In the genomic region with DNA sequence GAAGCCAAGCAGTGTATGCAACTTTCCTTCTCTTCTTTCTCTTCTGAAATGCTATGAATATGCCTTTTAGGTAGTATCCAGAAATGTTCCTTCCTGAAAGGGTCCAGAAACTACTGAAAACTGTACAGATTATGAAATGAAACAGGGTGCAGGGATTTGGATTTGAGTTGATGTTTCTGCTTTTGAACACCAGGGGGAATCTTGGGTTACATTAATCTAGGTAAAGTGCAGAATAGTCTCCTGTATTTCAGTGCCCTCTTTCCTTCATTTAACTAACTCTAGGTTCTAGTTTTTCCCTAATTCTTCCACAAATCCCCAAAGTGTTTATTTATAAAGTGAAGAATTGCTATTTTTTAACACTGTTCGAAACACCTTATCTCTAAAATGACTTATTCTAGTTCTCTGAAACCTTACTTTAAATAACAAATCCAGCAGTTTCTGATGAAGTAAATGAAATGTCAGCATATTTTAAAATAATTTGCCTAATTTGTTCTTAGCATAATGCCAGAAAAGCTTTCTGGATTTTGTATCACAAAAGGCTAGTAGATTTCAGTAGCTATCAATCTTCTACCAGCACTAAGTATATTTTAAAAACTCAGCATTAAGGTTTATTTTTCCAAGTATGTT, we compare ENCODE assay signal across 8 cellular contexts.
DNase-seq lines count a peak whose midpoint lies in the region; ATAC-seq and TF ChIP-seq lines count a peak whose summit lies in the region.

No MANE protein-coding gene starts in this region.

- H4K20me1 ChIP-seq in DOHH2 (ENCODE audit: control insufficient read depth, insufficient read depth, low read depth, low read length), result no peaks in the 10 kb centered on the region

- DNase-seq in HEK293T (ENCODE audit: extremely low spot score) (peak; percentile 27), OCI-M1 (lab: John Stamatoyannopoulos, UW) (peak; percentile 49), GM19238 (ENCODE audit: insufficient read length, low spot score) (no peak)

- TF ChIP-seq POLR2A in gastroesophageal sphincter (IDR thresholded peaks at IDR 0.05) (no peak), GM18505 (IDR thresholded peaks at IDR 0.05; ENCODE audit: borderline replicate concordance, extremely low read depth, insufficient read depth, insufficient read length) (no peak)

- ATAC-seq in gastroesophageal sphincter, result no peak
- no peak for ATAC-seq in GM18505 (IDR thresholded peaks at IDR 0.05; ENCODE audit: unreplicated experiment)
- ATAC-seq in HG02588 (IDR thresholded peaks at IDR 0.05; ENCODE audit: unreplicated experiment), result no peak
- ATAC-seq in GM19324 (IDR thresholded peaks at IDR 0.05; ENCODE audit: low FRiP score, unreplicated experiment), result no peak

- POLR2A ChIA-PET in HEK293T (lab: Yijun Ruan, JAX), result no interaction called here

- CTCF ChIA-PET in HEK293T (lab: Yijun Ruan, JAX), result interaction anchor here (0.7 kb wide), 1 partner anchor 9 kb away, joined by 3 read pairs; no protein-coding TSS in a partner anchor

- TF ChIP-seq CTCF in DOHH2 (IDR thresholded peaks at IDR 0.05; ENCODE audit: low read depth, low read length, poor library complexity, severe bottlenecking) (peak; percentile 53), gastroesophageal sphincter (IDR thresholded peaks at IDR 0.05) (peak; percentile 43 to 70 (median 63))

- no peaks in the 10 kb centered on the region for H3K79me2 ChIP-seq in DOHH2 (ENCODE audit: control insufficient read depth, low read length)

- no peak overlapping the region for H3K4me2 ChIP-seq in DOHH2 (ENCODE audit: low read length)

- no peak for TF ChIP-seq EP300 in gastroesophageal sphincter (IDR thresholded peaks at IDR 0.05)

- H3K27ac ChIP-seq in DOHH2 (ENCODE audit: low read depth, low read length), result no peak overlapping the region
- peak overlapping the region in 3 of 4 donors; percentile 0 to 47 (median 9) for H3K27ac ChIP-seq in gastroesophageal sphincter

- H3K4me3 ChIP-seq in DOHH2 (ENCODE audit: low read length) (no peak overlapping the region), gastroesophageal sphincter (no peak overlapping the region)

- H3K36me3 ChIP-seq in DOHH2 (ENCODE audit: control insufficient read depth, low read length) (no peaks in the 10 kb centered on the region), gastroesophageal sphincter (peaks cover 0 to 51% of the 10 kb centered on the region in 2 donors)

- no peaks in the 10 kb centered on the region for H3K27me3 ChIP-seq in DOHH2 (ENCODE audit: control insufficient read depth, low read length)
- no peaks in the 10 kb centered on the region for H3K27me3 ChIP-seq in gastroesophageal sphincter

- no peaks in the 10 kb centered on the region for H3K9me2 ChIP-seq in DOHH2 (replicated peaks; ENCODE audit: control insufficient read depth, low read length)

- H3F3A ChIP-seq in DOHH2 (ENCODE audit: control insufficient read depth, insufficient read depth), result no peaks in the 10 kb centered on the region

- H3K9me3 ChIP-seq in DOHH2 (ENCODE audit: control insufficient read depth, insufficient read depth, low read length) (no peaks in the 10 kb centered on the region), gastroesophageal sphincter (no peaks in the 10 kb centered on the region)

- 21 to 44% methylated on average over 1 of the region's 1 CpG for WGBS in gastroesophageal sphincter (ENCODE audit: low coverage in 1 of 2), 2 donors

- H3K4me1 ChIP-seq in DOHH2 (ENCODE audit: control insufficient read depth, low read length) (no peaks in the 10 kb centered on the region), gastroesophageal sphincter (peaks cover 3 to 48% (median 9%) of the 10 kb centered on the region in 3 donors)

TF ChIP-seq in HEK293T, 16 proteins besides CTCF, POLR2A, EP300 and RAD21:
- TF ChIP-seq, protein P1, sequence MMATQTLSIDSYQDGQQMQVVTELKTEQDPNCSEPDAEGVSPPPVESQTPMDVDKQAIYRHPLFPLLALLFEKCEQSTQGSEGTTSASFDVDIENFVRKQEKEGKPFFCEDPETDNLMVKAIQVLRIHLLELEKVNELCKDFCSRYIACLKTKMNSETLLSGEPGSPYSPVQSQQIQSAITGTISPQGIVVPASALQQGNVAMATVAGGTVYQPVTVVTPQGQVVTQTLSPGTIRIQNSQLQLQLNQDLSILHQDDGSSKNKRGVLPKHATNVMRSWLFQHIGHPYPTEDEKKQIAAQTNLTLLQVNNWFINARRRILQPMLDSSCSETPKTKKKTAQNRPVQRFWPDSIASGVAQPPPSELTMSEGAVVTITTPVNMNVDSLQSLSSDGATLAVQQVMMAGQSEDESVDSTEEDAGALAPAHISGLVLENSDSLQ (IDR thresholded peaks at IDR 0.05), result no peak
- TF ChIP-seq CTBP1 (IDR thresholded peaks at IDR 0.05; ENCODE audit: borderline replicate concordance) (no peak), FOXK2 (IDR thresholded peaks at IDR 0.05) (no peak), SP1 (IDR thresholded peaks at IDR 0.05) (no peak)
TF ChIP-seq in HEK293T: peak in this region for 0.
